ENCODE assay signal across 8 cellular contexts in the genomic region with DNA sequence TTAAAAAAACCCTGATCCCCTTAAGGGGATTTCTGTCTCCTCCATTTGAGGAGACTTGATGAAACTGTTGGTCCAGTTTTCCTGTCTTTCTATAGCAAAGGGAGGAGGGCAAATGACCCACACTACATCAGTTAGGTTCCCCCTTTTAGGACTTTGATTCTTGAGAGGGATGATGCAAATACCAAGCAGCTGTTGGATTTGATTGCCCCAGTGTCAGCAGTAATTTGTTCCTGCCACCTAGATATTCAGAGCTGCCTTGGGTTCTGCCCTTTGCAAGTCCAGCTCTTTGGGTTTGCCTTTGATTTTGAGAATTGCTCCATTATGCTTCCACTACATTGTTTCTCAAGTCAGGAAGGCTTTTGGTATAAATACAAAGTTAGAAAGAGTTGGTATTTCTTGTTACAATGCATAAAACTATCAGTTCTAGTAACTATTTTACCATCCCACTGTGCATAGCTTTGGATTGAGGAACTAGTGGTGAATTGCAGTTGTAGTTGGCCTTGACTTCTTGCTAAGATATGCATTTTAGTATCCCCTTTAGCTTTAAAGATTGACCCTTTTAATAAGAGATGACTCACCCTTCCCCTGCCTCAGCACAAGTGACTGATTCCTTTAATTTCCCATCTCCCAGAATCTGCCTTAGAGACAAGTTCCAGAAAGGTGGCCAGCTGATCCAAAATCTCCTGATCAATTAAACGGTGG.
"Had no signal": no experiment of that assay in that cellular context is flagged by ENCODE, and none has a peak within 500 bp of the region (broad histone marks: within the 10 kb centered on the region; RNA-seq: fewer than 3 reads in every experiment).

No MANE protein-coding gene starts in this region.

- H3K27ac ChIP-seq: GM23248 had no signal

- DNase-seq: GM23248, GOT3, H7, HFFc6, IMR-90 had no signal

- H3K9me3 ChIP-seq: HAP-1 had no signal

- H3K36me3 ChIP-seq: HAP-1 had no signal

- H3K27ac Mint-ChIP-seq: HFFc6 had no signal

- ATAC-seq: HCT116, K562 had no signal

- H3K4me1 ChIP-seq: HAP-1 had no signal

- H3K4me3 Mint-ChIP-seq: HFFc6 had no signal

- H3K4me3 ChIP-seq: GM23248, HAP-1, K562 had no signal

- H3K9me3 Mint-ChIP-seq: HFFc6 had no signal
